ENCODE assay signal across 27 cellular contexts in the genomic region with DNA sequence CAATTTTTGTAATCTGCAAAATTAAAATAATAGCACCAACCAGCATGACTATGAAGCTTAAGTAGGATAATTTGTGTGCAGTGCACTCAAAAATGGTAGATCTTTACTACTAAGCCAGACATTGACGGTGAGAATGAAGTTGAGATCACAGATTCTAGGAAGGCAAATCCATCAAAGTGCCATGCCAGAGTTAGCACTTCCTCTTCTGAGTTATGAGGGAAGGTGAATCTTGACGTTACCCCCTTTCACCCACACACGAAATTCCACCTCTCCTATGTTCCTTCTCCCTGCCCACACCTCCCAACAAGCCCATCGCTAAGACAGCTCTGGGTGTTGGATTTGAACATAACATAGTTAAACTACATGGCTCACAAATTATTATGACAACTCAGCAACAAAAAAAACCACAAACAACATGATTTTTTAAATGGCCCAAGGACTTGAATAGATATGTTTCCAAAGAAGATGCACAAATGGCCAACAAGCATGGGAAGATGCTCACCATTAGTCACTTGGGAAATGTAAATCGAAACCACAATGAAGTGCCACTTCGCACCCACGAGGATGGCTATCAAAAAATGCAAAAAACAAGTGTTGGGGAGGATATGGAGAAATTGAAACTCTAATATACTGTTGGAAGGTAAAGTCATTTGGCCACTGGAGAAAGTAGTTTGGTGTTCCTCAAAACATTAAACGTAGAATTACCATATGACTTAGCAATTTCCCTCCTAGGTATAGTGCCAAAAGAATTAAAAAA.
"Had no signal": no experiment of that assay in that cellular context is flagged by ENCODE, and none has a peak within 500 bp of the region (broad histone marks: within the 10 kb centered on the region; RNA-seq: fewer than 3 reads in every experiment).

No MANE protein-coding gene starts in this region.

- H3K27ac Mint-ChIP-seq: progenitor cell of endocrine pancreas; stimulated activated naive CD8-positive, alpha-beta T cell treated with anti-CD3 and anti-CD28 coated beads, Interleukin-15, Interleukin-2, amounts not matched to agents 100 ng/mL and 50 ng/mL, for 24 hours; T-helper 1 cell treated with Interleukin-12 subunit alpha and Interleukin-12 subunit beta and Interleukin-4 antibody, amounts not matched to agents 30 μg/mL and 1 μg/mL, for 36 hours had no signal

- H3K27me3 Mint-ChIP-seq: central memory CD8-positive, alpha-beta T cell; progenitor cell of endocrine pancreas; stimulated activated naive CD8-positive, alpha-beta T cell treated with anti-CD3 and anti-CD28 coated beads, Interleukin-15, Interleukin-2, amounts not matched to agents 100 ng/mL and 50 ng/mL, for 24 hours; type B pancreatic cell had no signal

- FAIRE-seq: endometrium, keratinocyte, TTC549 had no signal

- H3K27me3 ChIP-seq: breast epithelium, gastrocnemius medialis, ovary, right lobe of liver, uterus had no signal

- H3K4me3 ChIP-seq: breast epithelium, gastrocnemius medialis, mucosa of descending colon, ovary, right lobe of liver, uterus had no signal

- H3K4me1 ChIP-seq: breast epithelium, right lobe of liver, uterus had no signal

- H3K4me3 Mint-ChIP-seq: central memory CD8-positive, alpha-beta T cell; stimulated activated naive CD8-positive, alpha-beta T cell treated with anti-CD3 and anti-CD28 coated beads, Interleukin-15, Interleukin-2, amounts not matched to agents 100 ng/mL and 50 ng/mL, for 24 hours; T-helper 1 cell treated with Interleukin-12 subunit alpha and Interleukin-12 subunit beta and Interleukin-4 antibody, amounts not matched to agents 30 μg/mL and 1 μg/mL, for 36 hours had no signal

- ATAC-seq: gastrocnemius medialis, left cardiac atrium, left ventricle myocardium superior, mucosa of descending colon, right lobe of liver had no signal

- H3K9me3 ChIP-seq: breast epithelium, gastrocnemius medialis, mucosa of descending colon, ovary, right lobe of liver, uterus had no signal

- H3K36me3 ChIP-seq: breast epithelium, gastrocnemius medialis, ovary, right lobe of liver, uterus had no signal

- H3K9me3 Mint-ChIP-seq: central memory CD8-positive, alpha-beta T cell had no signal

- H3K36me3 Mint-ChIP-seq: type B pancreatic cell had no signal

- DNase-seq: activated CD4-positive, alpha-beta T cell treated with anti-CD3 and anti-CD28 coated beads, Interleukin-2, amount 50 U/mL, for 1 hour; activated gamma-delta T cell; activated naive CD4-positive, alpha-beta T cell treated with anti-CD3 and anti-CD28 coated beads, Interleukin-2, amount 50 U/mL, for 16 hours; activated T-cell treated with anti-CD3 and anti-CD28 coated beads for 4 hours; dermis blood vessel endothelial cell; effector CD4-positive, alpha-beta T cell; gastrocnemius medialis; glutamatergic neuron; left cardiac atrium; left ventricle myocardium superior; mucosa of descending colon; ovary; right lobe of liver; stimulated activated CD4-positive, alpha-beta T cell treated with anti-CD3 and anti-CD28 coated beads, Interleukin-2, amount 100 ng/mL, for 48 hours; SW 1271; T-helper 9 cell; uterus had no signal

- H3K27ac ChIP-seq: breast epithelium, gastrocnemius medialis, ovary, right lobe of liver, uterus, VCaP had no signal
